9 cellular contexts compared by ENCODE assay signal in genomic region chr1:23556661-23557470, GRCh38. TPM values are rescaled to one million over a fixed set of nuclear protein-coding genes. Genes with fewer than 3 reads are reported as not detected.
DNase-seq lines count a peak whose midpoint lies in the region; ATAC-seq and TF ChIP-seq lines count a peak whose summit lies in the region.
"Had no signal": no experiment of that assay in that cellular context is flagged by ENCODE, and none has a peak within 500 bp of the region (broad histone marks: within the 10 kb centered on the region; RNA-seq: fewer than 3 reads in every experiment).

No MANE protein-coding gene starts in this region.

- H3K4me3 Mint-ChIP-seq in activated naive CD4-positive, alpha-beta T cell treated with anti-CD3 and anti-CD28 coated beads, Interleukin-2, amount 50 U/mL, for 24 hours, result peak overlapping the region; percentile 92
- peak overlapping the region; percentile 94 for H3K4me3 Mint-ChIP-seq in WTC11

- H3K4me3 ChIP-seq in right cardiac atrium (ENCODE audit: low read length) (peak overlapping the region; percentile 89), spleen (peak overlapping the region in 7 of 8 donors; percentile 75 to 95 (median 87))

- peaks cover 0 to 7% (median 0%) of the 10 kb centered on the region in 6 donors for H3K36me3 ChIP-seq in spleen
- H3K36me3 ChIP-seq: neutrophil had no signal

- WGBS in right cardiac atrium, result 43% methylated on average over 4 of the region's 4 CpGs
- 62 to 78% (median 74%) methylated on average over 4 of the region's 4 CpGs for WGBS in spleen, 5 donors

- no peak for TF ChIP-seq CTCF in WTC11 (IDR thresholded peaks at IDR 0.05)
- no peak for TF ChIP-seq CTCF in spleen (IDR thresholded peaks at IDR 0.05 in 8 of 11, conservative IDR thresholded peaks at IDR 0.05 in 3 of 11)

- H3K4me1 Mint-ChIP-seq in activated naive CD4-positive, alpha-beta T cell treated with anti-CD3 and anti-CD28 coated beads, Interleukin-2, amount 50 U/mL, for 24 hours, result peaks cover 71% of the 10 kb centered on the region
- H3K4me1 Mint-ChIP-seq in WTC11, result peaks cover 72% of the 10 kb centered on the region

- H3K27ac Mint-ChIP-seq in activated naive CD4-positive, alpha-beta T cell treated with anti-CD3 and anti-CD28 coated beads, Interleukin-2, amount 50 U/mL, for 24 hours, result peak overlapping the region; percentile 78
- peak overlapping the region; percentile 98 for H3K27ac Mint-ChIP-seq in WTC11

- POLR2A ChIA-PET in WTC11 (lab: Charles Lee), result interaction anchor here (0.8 to 7.7 kb wide), 13 partner anchors 8 to 81 kb away, joined by 3 to 100 read pairs (median 7); no protein-coding TSS in a partner anchor

- no peaks in the 10 kb centered on the region for H3K27me3 Mint-ChIP-seq in activated naive CD4-positive, alpha-beta T cell treated with anti-CD3 and anti-CD28 coated beads, Interleukin-2, amount 50 U/mL, for 24 hours
- H3K27me3 Mint-ChIP-seq in WTC11 (ENCODE audit: low read depth), result no peaks in the 10 kb centered on the region; the same call in 1 of the 2 replicates

- no peaks in the 10 kb centered on the region for H3K9me3 Mint-ChIP-seq in activated naive CD4-positive, alpha-beta T cell treated with anti-CD3 and anti-CD28 coated beads, Interleukin-2, amount 50 U/mL, for 24 hours
- no peaks in the 10 kb centered on the region for H3K9me3 Mint-ChIP-seq in WTC11

- CTCF ChIA-PET in WTC11 (lab: Charles Lee), result interaction anchor here (0.9 to 13.3 kb wide), 10 partner anchors 8 to 153 kb away, joined by 3 to 341 read pairs (median 14); no protein-coding TSS in a partner anchor

- ATAC-seq in WTC11 (no peak), right cardiac atrium (no peak), HG03025 (IDR thresholded peaks at IDR 0.05; ENCODE audit: low FRiP score, unreplicated experiment) (no peak), GM19467 (IDR thresholded peaks at IDR 0.05; ENCODE audit: unreplicated experiment) (no peak)

- DNase-seq in activated naive CD4-positive, alpha-beta T cell treated with anti-CD3 and anti-CD28 coated beads, Interleukin-2, amount 50 U/mL, for 16 hours, result no peak
- DNase-seq in WTC11 (ENCODE audit: low spot score) (no peak), right cardiac atrium (peak in 2 of 3 donors; percentile 69 to 77), spleen (no peak)
- DNase-seq in stimulated activated CD4-positive, alpha-beta T cell treated with anti-CD3 and anti-CD28 coated beads, Interleukin-12 subunit alpha, Interleukin-12 subunit beta, amount 100 ng/mL, for 4 hours, result no peak

- intact Hi-C loops in right cardiac atrium (cut with DNase I), result no loop called here
- intact Hi-C loops in spleen (cut with DNase I; ENCODE audit: low total_unique reads), result no loop called here

- H3K27me3 ChIP-seq in right cardiac atrium (ENCODE audit: control insufficient read depth, insufficient read depth), result no peaks in the 10 kb centered on the region
- peaks cover 0 to 27% (median 0%) of the 10 kb centered on the region in 7 donors for H3K27me3 ChIP-seq in spleen (replicated peaks in 1 of 7)

- H3K9me3 ChIP-seq in right cardiac atrium (ENCODE audit: control insufficient read depth, low read length), result no peaks in the 10 kb centered on the region
- H3K9me3 ChIP-seq in spleen, result no peaks in the 10 kb centered on the region
- H3K9me3 ChIP-seq: neutrophil had no signal

- no peak for TF ChIP-seq POLR2A in spleen (IDR thresholded peaks at IDR 0.05)

- no peaks in the 10 kb centered on the region for H3K36me3 Mint-ChIP-seq in activated naive CD4-positive, alpha-beta T cell treated with anti-CD3 and anti-CD28 coated beads, Interleukin-2, amount 50 U/mL, for 24 hours
- H3K36me3 Mint-ChIP-seq in WTC11, result peaks cover 19% of the 10 kb centered on the region

- H3K4me1 ChIP-seq in right cardiac atrium (ENCODE audit: control insufficient read depth, insufficient read depth, low read length), result peaks cover 3% of the 10 kb centered on the region
- H3K4me1 ChIP-seq in spleen, result peaks cover 54 to 87% (median 79%) of the 10 kb centered on the region in 6 donors

- H3K27ac ChIP-seq in right cardiac atrium (ENCODE audit: low read length) (peak overlapping the region; percentile 99), spleen (peak overlapping the region; percentile 91 to 96 (median 94))
- H3K27ac ChIP-seq: neutrophil had no signal

TF ChIP-seq in WTC11, 78 proteins besides CTCF, POLR2A, EP300 and RAD21 (continues in another document):
- TF ChIP-seq ZNF416 (CRISPR knock-in tag; IDR thresholded peaks at IDR 0.05), result peak; percentile 58; the same call in 1 of the 2 replicates
- no peak for TF ChIP-seq ZNF138 (CRISPR knock-in tag; conservative IDR thresholded peaks at IDR 0.05)
- no peak for TF ChIP-seq FOXP4 (CRISPR knock-in tag; IDR thresholded peaks at IDR 0.05)
- TF ChIP-seq AR (CRISPR knock-in tag; IDR thresholded peaks at IDR 0.05), result peak; percentile 94
- TF ChIP-seq ZNF423 (CRISPR knock-in tag; IDR thresholded peaks at IDR 0.05), result 0 out of 2 replicates have a peak, but pooled peaks have one; percentile 8
- TF ChIP-seq ZNF425 (CRISPR knock-in tag; conservative IDR thresholded peaks at IDR 0.05), result peak; percentile 62
- TF ChIP-seq ZBTB43 (CRISPR knock-in tag; IDR thresholded peaks at IDR 0.05), result 0 out of 2 replicates have a peak, but pooled peaks have one; percentile 38

RNA-seq across cellular contexts. Expression of gene ID3, which starts 2.4 kb away (rescaled TPM):
- total RNA-seq in WTC11 (2021) (168 to 278 TPM (median 273 TPM) in 3 replicates), right cardiac atrium (100 to 1,000 TPM; 162 to 225 (median 179) TPM), spleen (100 to 1,000 TPM in 1 of 7 donors, 10 to 100 TPM in 6; 49.5 to 122 (median 65.4) TPM)
- polyA plus RNA-seq in right cardiac atrium (208 TPM), spleen (100 to 1,000 TPM in 2 of 3 donors, 10 to 100 TPM in 1; 59.8 to 118 (median 109) TPM)

RNA-seq across cellular contexts. Expression of gene E2F2, which starts 25.8 kb away (rescaled TPM):
- total RNA-seq in WTC11 (2021), result 4.9 to 5.6 TPM (median 5.4 TPM) in 3 replicates
- total RNA-seq in right cardiac atrium, result under 1 TPM in 3 of 4 donors, not detected in 1; 0.06 to 0.82 (median 0.40) TPM
- polyA plus RNA-seq in right cardiac atrium, result 0.05 TPM
- total RNA-seq in spleen, result 10 to 100 TPM in 2 of 7 donors, 1 to 10 TPM in 5; 3.4 to 18.9 (median 8.4) TPM
- 1 to 10 TPM in 2 of 3 donors, under 1 TPM in 1; 0.89 to 2.3 (median 1.5) TPM for polyA plus RNA-seq in spleen

Comparison
In these comparisons a context has a peak if more than half of its experiments do, and no peak if none do; other contexts are left out.
1. DNase-seq: peak in right cardiac atrium (2 of 3); none in activated naive CD4-positive, alpha-beta T cell treated with anti-CD3 and anti-CD28 coated beads, Interleukin-2, amount 50 U/mL, for 16 hours (single experiment), WTC11 (single experiment), spleen (single experiment) and stimulated activated CD4-positive, alpha-beta T cell treated with anti-CD3 and anti-CD28 coated beads, Interleukin-12 subunit alpha, Interleukin-12 subunit beta, amount 100 ng/mL, for 4 hours (single experiment).